Comparison of ENCODE assay signal across 1 cellular context in genomic region chr1:75724472-75725022, GRCh38.
TF ChIP-seq lines count a peak whose summit lies in the region.

Gene ACADM, plus strand, starts transcription at chr1:75724709. Its CDS starts 79 bp downstream, at chr1:75724788.

TF ChIP-seq in HepG2, 621 proteins besides CTCF, POLR2A, EP300 and RAD21 (continued from another document and continues in another):
- peak; percentile 42; the same call in 1 of the 2 replicates for TF ChIP-seq ZBTB39 (CRISPR knock-in tag; IDR thresholded peaks at IDR 0.05)
- no peak for TF ChIP-seq ZFP41 (CRISPR knock-in tag; IDR thresholded peaks at IDR 0.05; ENCODE audit: borderline replicate concordance)
- TF ChIP-seq, protein P1, sequence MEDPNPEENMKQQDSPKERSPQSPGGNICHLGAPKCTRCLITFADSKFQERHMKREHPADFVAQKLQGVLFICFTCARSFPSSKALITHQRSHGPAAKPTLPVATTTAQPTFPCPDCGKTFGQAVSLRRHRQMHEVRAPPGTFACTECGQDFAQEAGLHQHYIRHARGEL (CRISPR knock-in tag; IDR thresholded peaks at IDR 0.05), result no peak
- TF ChIP-seq RBAK (CRISPR knock-in tag; IDR thresholded peaks at IDR 0.05), result no peak
- TF ChIP-seq, protein P2, sequence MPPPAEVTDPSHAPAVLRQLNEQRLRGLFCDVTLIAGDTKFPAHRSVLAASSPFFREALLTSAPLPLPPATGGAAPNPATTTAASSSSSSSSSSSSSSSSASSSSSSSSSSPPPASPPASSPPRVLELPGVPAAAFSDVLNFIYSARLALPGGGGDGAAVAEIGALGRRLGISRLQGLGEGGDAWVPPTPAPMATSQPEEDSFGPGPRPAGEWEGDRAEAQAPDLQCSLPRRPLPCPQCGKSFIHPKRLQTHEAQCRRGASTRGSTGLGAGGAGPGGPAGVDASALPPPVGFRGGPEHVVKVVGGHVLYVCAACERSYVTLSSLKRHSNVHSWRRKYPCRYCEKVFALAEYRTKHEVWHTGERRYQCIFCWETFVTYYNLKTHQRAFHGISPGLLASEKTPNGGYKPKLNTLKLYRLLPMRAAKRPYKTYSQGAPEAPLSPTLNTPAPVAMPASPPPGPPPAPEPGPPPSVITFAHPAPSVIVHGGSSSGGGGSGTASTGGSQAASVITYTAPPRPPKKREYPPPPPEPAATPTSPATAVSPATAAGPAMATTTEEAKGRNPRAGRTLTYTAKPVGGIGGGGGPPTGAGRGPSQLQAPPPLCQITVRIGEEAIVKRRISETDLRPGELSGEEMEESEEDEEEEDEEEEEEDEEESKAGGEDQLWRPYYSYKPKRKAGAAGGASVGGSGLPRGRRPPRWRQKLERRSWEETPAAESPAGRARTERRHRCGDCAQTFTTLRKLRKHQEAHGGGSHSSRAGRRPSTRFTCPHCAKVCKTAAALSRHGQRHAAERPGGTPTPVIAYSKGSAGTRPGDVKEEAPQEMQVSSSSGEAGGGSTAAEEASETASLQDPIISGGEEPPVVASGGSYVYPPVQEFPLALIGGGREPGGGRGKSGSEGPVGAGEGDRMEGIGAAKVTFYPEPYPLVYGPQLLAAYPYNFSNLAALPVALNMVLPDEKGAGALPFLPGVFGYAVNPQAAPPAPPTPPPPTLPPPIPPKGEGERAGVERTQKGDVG (CRISPR knock-in tag; IDR thresholded peaks at IDR 0.05; ENCODE audit: borderline replicate concordance), result 0 out of 2 replicates have a peak, but pooled peaks have one; percentile 44
- no peak for TF ChIP-seq ZNF3 (CRISPR knock-in tag; IDR thresholded peaks at IDR 0.05)
- TF ChIP-seq ZNF562 (CRISPR knock-in tag; IDR thresholded peaks at IDR 0.05; ENCODE audit: borderline replicate concordance), result no peak
- peak; percentile 53; the same call in 1 of the 2 replicates for TF ChIP-seq MXD3 (CRISPR knock-in tag; IDR thresholded peaks at IDR 0.05)
- TF ChIP-seq ZNF17 (CRISPR knock-in tag; IDR thresholded peaks at IDR 0.05), result no peak
- TF ChIP-seq ZBTB7A (CRISPR knock-in tag; IDR thresholded peaks at IDR 0.05), result peak; percentile 96
- TF ChIP-seq ZSCAN12 (CRISPR knock-in tag; IDR thresholded peaks at IDR 0.05), result peak; percentile 82; the same call in 1 of the 2 replicates
- TF ChIP-seq RFXAP (CRISPR knock-in tag; IDR thresholded peaks at IDR 0.05; ENCODE audit: borderline replicate concordance), result peak; percentile 48; the same call in 1 of the 2 replicates
- TF ChIP-seq GABPA (IDR thresholded peaks at IDR 0.05; ENCODE audit: low read depth, low read length), result no peak
- TF ChIP-seq GABPA (CRISPR knock-in tag; IDR thresholded peaks at IDR 0.05; ENCODE audit: low read depth), result peak; percentile 40
- no peak for TF ChIP-seq ZNF33A (CRISPR knock-in tag; IDR thresholded peaks at IDR 0.05; ENCODE audit: borderline replicate concordance)
- no peak; the same call in 1 of the 2 replicates for TF ChIP-seq ZNF317 (CRISPR knock-in tag; IDR thresholded peaks at IDR 0.05)
- peak; percentile 95 for TF ChIP-seq NR2C2 (CRISPR knock-in tag; IDR thresholded peaks at IDR 0.05; ENCODE audit: borderline replicate concordance)
- peak; percentile 87 for TF ChIP-seq ZNF687 (CRISPR knock-in tag; IDR thresholded peaks at IDR 0.05)
- TF ChIP-seq FOXM1 (CRISPR knock-in tag; IDR thresholded peaks at IDR 0.05), result no peak
- no peak for TF ChIP-seq HNRNPUL1 (IDR thresholded peaks at IDR 0.05; ENCODE audit: low read depth, low read length)
- no peak for TF ChIP-seq CREB3 (CRISPR knock-in tag; IDR thresholded peaks at IDR 0.05)
- peak; percentile 34; the same call in 1 of the 2 replicates for TF ChIP-seq TSC22D2 (CRISPR knock-in tag; IDR thresholded peaks at IDR 0.05; ENCODE audit: borderline replicate concordance)
- peak; percentile 53; the same call in 1 of the 2 replicates for TF ChIP-seq ZNF644 (CRISPR knock-in tag; IDR thresholded peaks at IDR 0.05; ENCODE audit: low read depth)
- 0 out of 2 replicates have a peak, but pooled peaks have one; percentile 34 for TF ChIP-seq ZNF766 (CRISPR knock-in tag; IDR thresholded peaks at IDR 0.05; ENCODE audit: borderline replicate concordance)
- peak; percentile 63; the same call in 1 of the 2 replicates for TF ChIP-seq AHDC1 (CRISPR knock-in tag; IDR thresholded peaks at IDR 0.05; ENCODE audit: borderline replicate concordance)
- peak; percentile 45; the same call in 1 of the 2 replicates for TF ChIP-seq MIXL1 (CRISPR knock-in tag; IDR thresholded peaks at IDR 0.05)
- TF ChIP-seq, protein P3, sequence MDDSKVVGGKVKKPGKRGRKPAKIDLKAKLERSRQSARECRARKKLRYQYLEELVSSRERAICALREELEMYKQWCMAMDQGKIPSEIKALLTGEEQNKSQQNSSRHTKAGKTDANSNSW (CRISPR knock-in tag; IDR thresholded peaks at IDR 0.05; ENCODE audit: borderline replicate concordance), result no peak; the same call in 1 of the 2 replicates
- no peak for TF ChIP-seq ZBTB3 (CRISPR knock-in tag; IDR thresholded peaks at IDR 0.05; ENCODE audit: borderline replicate concordance, low read depth)
- TF ChIP-seq, protein P4, sequence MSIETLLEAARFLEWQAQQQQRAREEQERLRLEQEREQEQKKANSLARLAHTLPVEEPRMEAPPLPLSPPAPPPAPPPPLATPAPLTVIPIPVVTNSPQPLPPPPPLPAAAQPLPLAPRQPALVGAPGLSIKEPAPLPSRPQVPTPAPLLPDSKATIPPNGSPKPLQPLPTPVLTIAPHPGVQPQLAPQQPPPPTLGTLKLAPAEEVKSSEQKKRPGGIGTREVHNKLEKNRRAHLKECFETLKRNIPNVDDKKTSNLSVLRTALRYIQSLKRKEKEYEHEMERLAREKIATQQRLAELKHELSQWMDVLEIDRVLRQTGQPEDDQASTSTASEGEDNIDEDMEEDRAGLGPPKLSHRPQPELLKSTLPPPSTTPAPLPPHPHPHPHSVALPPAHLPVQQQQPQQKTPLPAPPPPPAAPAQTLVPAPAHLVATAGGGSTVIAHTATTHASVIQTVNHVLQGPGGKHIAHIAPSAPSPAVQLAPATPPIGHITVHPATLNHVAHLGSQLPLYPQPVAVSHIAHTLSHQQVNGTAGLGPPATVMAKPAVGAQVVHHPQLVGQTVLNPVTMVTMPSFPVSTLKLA (IDR thresholded peaks at IDR 0.05), result no peak
- peak; percentile 37; the same call in 1 of the 2 replicates for TF ChIP-seq MIER2 (CRISPR knock-in tag; IDR thresholded peaks at IDR 0.05)
- TF ChIP-seq ZMAT5 (CRISPR knock-in tag; IDR thresholded peaks at IDR 0.05; ENCODE audit: borderline replicate concordance, low read depth), result no peak
- peak; percentile 39; the same call in 1 of the 2 replicates for TF ChIP-seq NFIC (IDR thresholded peaks at IDR 0.05; ENCODE audit: low read length)
- TF ChIP-seq ZBTB26 (CRISPR knock-in tag; IDR thresholded peaks at IDR 0.05; ENCODE audit: borderline replicate concordance), result 0 out of 2 replicates have a peak, but pooled peaks have one; percentile 41
- no peak for TF ChIP-seq ZNF326 (CRISPR knock-in tag; IDR thresholded peaks at IDR 0.05; ENCODE audit: borderline replicate concordance)
- TF ChIP-seq CHD4 (IDR thresholded peaks at IDR 0.05; ENCODE audit: borderline replicate concordance, low read length), result no peak
- 0 out of 2 replicates have a peak, but pooled peaks have one; percentile 43 for TF ChIP-seq ZNF547 (CRISPR knock-in tag; IDR thresholded peaks at IDR 0.05)
- TF ChIP-seq SCMH1 (CRISPR knock-in tag; IDR thresholded peaks at IDR 0.05; ENCODE audit: borderline replicate concordance), result no peak
- no peak for TF ChIP-seq SUZ12 (IDR thresholded peaks at IDR 0.05; ENCODE audit: low read depth, low read length)
- peak; percentile 55; the same call in 1 of the 2 replicates for TF ChIP-seq ZNF441 (CRISPR knock-in tag; IDR thresholded peaks at IDR 0.05; ENCODE audit: borderline replicate concordance)
